11 cellular contexts compared by ENCODE assay signal in genomic region chr1:10650591-10651216, GRCh38.
"Had no signal": no experiment of that assay in that cellular context is flagged by ENCODE, and none has a peak within 500 bp of the region (broad histone marks: within the 10 kb centered on the region; RNA-seq: fewer than 3 reads in every experiment).

No MANE protein-coding gene starts in this region.

- H3K9me3 ChIP-seq: gastrocnemius medialis had no signal

- ATAC-seq: activated CD8-positive, alpha-beta T cell treated with anti-CD3 and anti-CD28 coated beads, Interleukin-2, amount 10 ng/mL, durations not matched to agents 7 days and 5 days; activated T-helper 17 cell treated with anti-CD3 and anti-CD28 coated beads, Interleukin-2, amount 50 U/mL, for 72 hours; gastrocnemius medialis; left colon; natural killer cell treated with Interleukin-12 subunit alpha and Interleukin-12 subunit beta and Interleukin-15 and Interleukin-18, amount 100 ng/mL, for 72 hours had no signal

- DNase-seq: activated CD4-positive, alpha-beta T cell treated with anti-CD3 and anti-CD28 coated beads for 48 hours; activated CD8-positive, alpha-beta T cell treated with anti-CD3 and anti-CD28 coated beads, Interleukin-2, amount 10 ng/mL, durations not matched to agents 7 days and 5 days; activated naive CD4-positive, alpha-beta T cell treated with anti-CD3 and anti-CD28 coated beads, Interleukin-2, amount 50 U/mL, for 16 hours; cortex of kidney; effector CD8-positive, alpha-beta T cell; gastrocnemius medialis; left colon; stimulated activated CD4-positive, alpha-beta T cell treated with anti-CD3 and anti-CD28 coated beads, Interleukin-4, amount 100 ng/mL, for 24 hours; T-helper 9 cell had no signal

- H3K4me3 ChIP-seq: gastrocnemius medialis had no signal

- H3K27me3 ChIP-seq: gastrocnemius medialis had no signal

- H3K27ac ChIP-seq: gastrocnemius medialis had no signal

- H3K4me1 ChIP-seq: gastrocnemius medialis had no signal
